8 cellular contexts compared by ENCODE assay signal in the genomic region with DNA sequence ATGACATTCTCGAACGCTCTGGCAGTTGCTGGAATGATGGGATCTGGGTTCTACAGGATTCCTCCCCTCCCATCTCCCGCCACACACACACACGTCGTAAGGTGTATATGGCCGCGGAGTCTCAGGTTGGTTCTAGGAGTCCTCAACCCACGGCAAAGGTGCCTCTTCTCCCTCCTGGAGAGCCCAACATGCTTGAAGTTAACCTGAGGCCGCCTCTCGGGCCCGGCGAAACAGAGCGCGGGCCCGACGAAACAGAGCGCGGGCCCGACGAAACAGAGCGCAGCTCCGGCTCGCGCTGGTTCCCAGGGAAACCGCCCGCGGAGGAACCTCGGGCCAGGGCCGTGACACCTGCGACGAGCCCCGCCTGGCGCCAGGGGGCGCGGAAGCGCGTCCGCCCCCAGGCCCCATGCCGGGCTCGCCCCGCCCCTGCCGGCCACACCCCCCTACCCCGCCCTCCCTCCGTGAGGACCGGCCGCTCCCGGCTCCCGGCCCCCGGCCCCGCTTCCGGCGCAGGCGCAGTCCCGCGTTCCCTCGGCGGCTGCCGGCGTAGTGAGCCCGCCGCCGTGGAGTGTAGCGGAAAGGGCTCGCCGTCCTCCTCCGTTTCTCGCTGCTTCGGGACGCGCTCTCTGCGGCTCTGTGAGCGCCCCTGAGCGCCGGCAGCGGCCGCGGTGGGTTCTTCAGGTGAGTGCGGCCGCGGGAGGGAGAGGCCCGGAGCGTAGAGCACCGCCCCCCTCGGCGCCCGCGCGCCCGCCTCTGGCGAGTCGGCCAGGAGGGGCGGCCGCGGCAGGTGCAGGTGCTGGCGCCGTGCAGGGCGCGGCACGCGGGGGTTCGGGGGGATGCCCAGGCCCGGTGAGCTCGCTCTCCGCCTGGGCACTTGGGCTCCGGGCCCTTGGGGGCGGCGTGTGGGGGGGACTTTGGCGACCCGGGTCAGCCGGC. TPM values are rescaled to one million over a fixed set of nuclear protein-coding genes. Genes with fewer than 3 reads are reported as not detected.
DNase-seq lines count a peak whose midpoint lies in the region; ATAC-seq, FAIRE-seq and TF ChIP-seq lines count a peak whose summit lies in the region.

A gene with protein sequence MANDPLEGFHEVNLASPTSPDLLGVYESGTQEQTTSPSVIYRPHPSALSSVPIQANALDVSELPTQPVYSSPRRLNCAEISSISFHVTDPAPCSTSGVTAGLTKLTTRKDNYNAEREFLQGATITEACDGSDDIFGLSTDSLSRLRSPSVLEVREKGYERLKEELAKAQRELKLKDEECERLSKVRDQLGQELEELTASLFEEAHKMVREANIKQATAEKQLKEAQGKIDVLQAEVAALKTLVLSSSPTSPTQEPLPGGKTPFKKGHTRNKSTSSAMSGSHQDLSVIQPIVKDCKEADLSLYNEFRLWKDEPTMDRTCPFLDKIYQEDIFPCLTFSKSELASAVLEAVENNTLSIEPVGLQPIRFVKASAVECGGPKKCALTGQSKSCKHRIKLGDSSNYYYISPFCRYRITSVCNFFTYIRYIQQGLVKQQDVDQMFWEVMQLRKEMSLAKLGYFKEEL (plus strand): TSS at position 510 of the 936 bp plus-strand sequence. CDS start 16,549 bp downstream, outside the sequence.

- H3K9ac ChIP-seq in DND-41 (ENCODE audit: low read depth, low read length), result peak within 1 kb of the TSS; percentile 74

- H3K27me3 ChIP-seq in DND-41 (ENCODE audit: insufficient read depth, low read length, poor library complexity), result peaks cover 23% of the 10 kb centered on the region

- H3K27me3 Mint-ChIP-seq in activated T-helper 1 cell treated with anti-CD3 and anti-CD28 coated beads, Interleukin-12 subunit alpha, Interleukin-12 subunit beta, Interleukin-2, Interleukin-4 antibody, amounts not matched to agents 30 ng/mL and 10 ng/mL and 1 ng/mL, durations not matched to agents 14 hours and 24 hours and 36 hours (ENCODE audit: insufficient read depth), result peaks cover 36% of the 10 kb centered on the region
- peaks cover 5 to 17% of the 10 kb centered on the region in 2 donors for H3K27me3 Mint-ChIP-seq in natural killer cell treated with Interleukin-12 subunit alpha and Interleukin-12 subunit beta and Interleukin-15 and Interleukin-18, amount 100 ng/mL, for 72 hours
- peaks cover 17% of the 10 kb centered on the region for H3K27me3 Mint-ChIP-seq in stimulated activated naive CD8-positive, alpha-beta T cell treated with anti-CD3 and anti-CD28 coated beads, Interleukin-15, Interleukin-2, amounts not matched to agents 100 ng/mL and 50 ng/mL, for 24 hours

- DNase-seq in DND-41 (peak; percentile 92), RCC 7860 (ENCODE audit: low spot score) (peak; percentile 55), fibroblast of mammary gland (ENCODE audit: low read depth) (peak; percentile 59)
- DNase-seq in Jurkat, Clone E6-1 (ENCODE audit: low read depth, low spot score), result peak; percentile 75
- peak; percentile 88 for DNase-seq in activated T-helper 1 cell treated with anti-CD3 and anti-CD28 coated beads, Interleukin-12 subunit alpha, Interleukin-12 subunit beta, Interleukin-2, Interleukin-4 antibody, amounts not matched to agents 30 ng/mL and 10 ng/mL and 1 ng/mL, durations not matched to agents 14 hours and 24 hours and 36 hours (ENCODE audit: low spot score)
- DNase-seq in natural killer cell treated with Interleukin-12 subunit alpha and Interleukin-12 subunit beta and Interleukin-15 and Interleukin-18, amount 100 ng/mL, for 72 hours (ENCODE audit: low spot score), result peak; percentile 93

- intact Hi-C loops in activated T-helper 1 cell treated with anti-CD3 and anti-CD28 coated beads, Interleukin-12 subunit alpha, Interleukin-12 subunit beta, Interleukin-2, Interleukin-4 antibody, amounts not matched to agents 30 ng/mL and 10 ng/mL and 1 ng/mL, durations not matched to agents 14 hours and 24 hours and 36 hours (cut with micrococcal nuclease), result loop anchor here (1.0 to 5.0 kb wide), 8 partner anchors 153 to 1949 kb away; a partner anchor contains a TSS

- H3K4me2 ChIP-seq in DND-41 (ENCODE audit: insufficient read depth, low read length), result peak within 1 kb of the TSS; percentile 96

- peak within 1 kb of the TSS; percentile 78 for H2AFZ ChIP-seq in DND-41 (ENCODE audit: low read depth, low read length)

- no peaks in the 10 kb centered on the region for H3K9me3 ChIP-seq in DND-41 (ENCODE audit: insufficient read depth, low read length, severe bottlenecking)

- H3K4me3 Mint-ChIP-seq in activated T-helper 1 cell treated with anti-CD3 and anti-CD28 coated beads, Interleukin-12 subunit alpha, Interleukin-12 subunit beta, Interleukin-2, Interleukin-4 antibody, amounts not matched to agents 30 ng/mL and 10 ng/mL and 1 ng/mL, durations not matched to agents 14 hours and 24 hours and 36 hours, result peak within 1 kb of the TSS; percentile 95
- peak within 1 kb of the TSS; percentile 92 for H3K4me3 Mint-ChIP-seq in natural killer cell treated with Interleukin-12 subunit alpha and Interleukin-12 subunit beta and Interleukin-15 and Interleukin-18, amount 100 ng/mL, for 72 hours
- peak within 1 kb of the TSS; percentile 87 for H3K4me3 Mint-ChIP-seq in stimulated activated naive CD8-positive, alpha-beta T cell treated with anti-CD3 and anti-CD28 coated beads, Interleukin-15, Interleukin-2, amounts not matched to agents 100 ng/mL and 50 ng/mL, for 24 hours

- peaks cover 14% of the 10 kb centered on the region; the same call in 1 of the 2 replicates for H4K20me1 ChIP-seq in DND-41 (ENCODE audit: insufficient read depth, low read length)

- peak within 1 kb of the TSS; percentile 92 for H3K27ac Mint-ChIP-seq in activated T-helper 1 cell treated with anti-CD3 and anti-CD28 coated beads, Interleukin-12 subunit alpha, Interleukin-12 subunit beta, Interleukin-2, Interleukin-4 antibody, amounts not matched to agents 30 ng/mL and 10 ng/mL and 1 ng/mL, durations not matched to agents 14 hours and 24 hours and 36 hours
- peak within 1 kb of the TSS; percentile 27 to 85 for H3K27ac Mint-ChIP-seq in natural killer cell treated with Interleukin-12 subunit alpha and Interleukin-12 subunit beta and Interleukin-15 and Interleukin-18, amount 100 ng/mL, for 72 hours
- H3K27ac Mint-ChIP-seq in stimulated activated naive CD8-positive, alpha-beta T cell treated with anti-CD3 and anti-CD28 coated beads, Interleukin-15, Interleukin-2, amounts not matched to agents 100 ng/mL and 50 ng/mL, for 24 hours, result peak within 1 kb of the TSS; percentile 59

- FAIRE-seq in RCC 7860 (lab: Jason Lieb, UNC), result no peak

- H3K4me3 ChIP-seq in DND-41 (ENCODE audit: low read depth in 1 of 2, low read length in 2 of 2) (peak within 1 kb of the TSS; percentile 94 to 95), fibroblast of mammary gland (ENCODE audit: control insufficient read depth, low read depth, low read length) (peak within 1 kb of the TSS; percentile 69)
- peak within 1 kb of the TSS; percentile 79 for H3K4me3 ChIP-seq in Jurkat, Clone E6-1 (ENCODE audit: low read length)

- H3K4me1 ChIP-seq in DND-41 (ENCODE audit: insufficient read depth, low read length), result peaks cover 25% of the 10 kb centered on the region

- peaks cover 31% of the 10 kb centered on the region for H3K4me1 Mint-ChIP-seq in activated T-helper 1 cell treated with anti-CD3 and anti-CD28 coated beads, Interleukin-12 subunit alpha, Interleukin-12 subunit beta, Interleukin-2, Interleukin-4 antibody, amounts not matched to agents 30 ng/mL and 10 ng/mL and 1 ng/mL, durations not matched to agents 14 hours and 24 hours and 36 hours (ENCODE audit: low read depth)
- H3K4me1 Mint-ChIP-seq in natural killer cell treated with Interleukin-12 subunit alpha and Interleukin-12 subunit beta and Interleukin-15 and Interleukin-18, amount 100 ng/mL, for 72 hours (ENCODE audit: low read depth in 2 of 2), result peaks cover 8 to 16% of the 10 kb centered on the region in 2 donors
- H3K4me1 Mint-ChIP-seq in stimulated activated naive CD8-positive, alpha-beta T cell treated with anti-CD3 and anti-CD28 coated beads, Interleukin-15, Interleukin-2, amounts not matched to agents 100 ng/mL and 50 ng/mL, for 24 hours (ENCODE audit: low read depth), result peaks cover 23% of the 10 kb centered on the region

- H3K79me2 ChIP-seq in DND-41 (ENCODE audit: insufficient read depth, low read length), result peaks cover 10% of the 10 kb centered on the region

- ATAC-seq in DND-41 (ENCODE audit: insufficient read depth, low read depth) (peak; percentile 83), GM21717 (IDR thresholded peaks at IDR 0.05; ENCODE audit: unreplicated experiment) (peak; percentile 85)
- ATAC-seq in natural killer cell treated with Interleukin-12 subunit alpha and Interleukin-12 subunit beta and Interleukin-15 and Interleukin-18, amount 100 ng/mL, for 72 hours, result peak; percentile 96 to 97

- no peaks in the 10 kb centered on the region; the same call in 1 of the 2 replicates for H3K36me3 ChIP-seq in DND-41 (ENCODE audit: insufficient read depth, low read length)

- H3K9me3 Mint-ChIP-seq in activated T-helper 1 cell treated with anti-CD3 and anti-CD28 coated beads, Interleukin-12 subunit alpha, Interleukin-12 subunit beta, Interleukin-2, Interleukin-4 antibody, amounts not matched to agents 30 ng/mL and 10 ng/mL and 1 ng/mL, durations not matched to agents 14 hours and 24 hours and 36 hours, result no peaks in the 10 kb centered on the region
- H3K9me3 Mint-ChIP-seq in natural killer cell treated with Interleukin-12 subunit alpha and Interleukin-12 subunit beta and Interleukin-15 and Interleukin-18, amount 100 ng/mL, for 72 hours, result no peaks in the 10 kb centered on the region
- H3K9me3 Mint-ChIP-seq in stimulated activated naive CD8-positive, alpha-beta T cell treated with anti-CD3 and anti-CD28 coated beads, Interleukin-15, Interleukin-2, amounts not matched to agents 100 ng/mL and 50 ng/mL, for 24 hours, result no peaks in the 10 kb centered on the region

- peaks cover 2% of the 10 kb centered on the region for H3K36me3 Mint-ChIP-seq in activated T-helper 1 cell treated with anti-CD3 and anti-CD28 coated beads, Interleukin-12 subunit alpha, Interleukin-12 subunit beta, Interleukin-2, Interleukin-4 antibody, amounts not matched to agents 30 ng/mL and 10 ng/mL and 1 ng/mL, durations not matched to agents 14 hours and 24 hours and 36 hours (ENCODE audit: low read depth)
- no peaks in the 10 kb centered on the region for H3K36me3 Mint-ChIP-seq in natural killer cell treated with Interleukin-12 subunit alpha and Interleukin-12 subunit beta and Interleukin-15 and Interleukin-18, amount 100 ng/mL, for 72 hours
- no peaks in the 10 kb centered on the region for H3K36me3 Mint-ChIP-seq in stimulated activated naive CD8-positive, alpha-beta T cell treated with anti-CD3 and anti-CD28 coated beads, Interleukin-15, Interleukin-2, amounts not matched to agents 100 ng/mL and 50 ng/mL, for 24 hours (ENCODE audit: low read depth)

- peak within 1 kb of the TSS; percentile 61; the same call in 1 of the 2 replicates for H3K27ac ChIP-seq in DND-41 (ENCODE audit: low read length)

- TF ChIP-seq CTCF in DND-41 (IDR thresholded peaks at IDR 0.05; ENCODE audit: borderline replicate concordance, extremely low read depth, low read length, poor library complexity, severe bottlenecking) (peak; percentile 71), fibroblast of mammary gland (conservative IDR thresholded peaks at IDR 0.05; ENCODE audit: control insufficient read depth, insufficient read depth, low read depth, low read length) (no peak)

RNA-seq across cellular contexts. Expression of the gene that starts here (rescaled TPM):
- 36.5 TPM for polyA plus RNA-seq in Jurkat, Clone E6-1 (2012; ENCODE audit: insufficient read depth, insufficient read length)
- total RNA-seq in activated T-helper 1 cell treated with anti-CD3 and anti-CD28 coated beads, Interleukin-12 subunit alpha, Interleukin-12 subunit beta, Interleukin-2, Interleukin-4 antibody, amounts not matched to agents 30 ng/mL and 10 ng/mL and 1 ng/mL, durations not matched to agents 14 hours and 24 hours and 36 hours, result 29.8 and 36.1 TPM in 2 replicates
- total RNA-seq in natural killer cell treated with Interleukin-12 subunit alpha and Interleukin-12 subunit beta and Interleukin-15 and Interleukin-18, amount 100 ng/mL, for 72 hours, result 10 to 100 TPM; 19.6 to 27.7 TPM

Comparison
In these comparisons a context has a peak if more than half of its experiments do, and no peak if none do; other contexts are left out.
1. Peak in every context shown above with its lines: DNase-seq, ATAC-seq, H3K4me3 ChIP-seq and H3K27ac ChIP-seq.